Comparison of ENCODE assay signal across 15 cellular contexts in the genomic region with DNA sequence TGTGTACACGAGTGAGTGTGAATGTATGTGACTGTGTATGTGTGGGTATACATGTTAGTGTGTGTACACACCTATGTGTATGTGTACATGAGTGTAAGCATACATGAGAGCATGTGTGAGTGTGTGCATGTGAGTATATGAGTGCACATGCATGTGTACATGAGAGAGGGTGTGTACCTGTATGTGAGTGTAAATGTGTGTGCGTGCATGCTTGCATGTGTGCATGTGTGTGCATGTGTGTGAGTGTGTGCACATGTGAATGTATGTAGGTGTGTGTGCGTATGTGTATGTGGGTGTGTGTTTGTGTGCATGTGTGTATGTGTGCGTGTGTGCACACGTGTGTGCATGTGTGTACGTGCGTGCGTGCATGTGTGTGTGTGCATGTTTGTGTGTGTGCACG.
DNase-seq lines count a peak whose midpoint lies in the region; ATAC-seq, FAIRE-seq and TF ChIP-seq lines count a peak whose summit lies in the region.
"Had no signal": no experiment of that assay in that cellular context is flagged by ENCODE, and none has a peak within 500 bp of the region (broad histone marks: within the 10 kb centered on the region; RNA-seq: fewer than 3 reads in every experiment).

No MANE protein-coding gene starts in this region.

- H3F3A ChIP-seq in neural progenitor cell (ENCODE audit: low read depth), result peaks cover 2% of the 10 kb centered on the region

- H3K4me3 Mint-ChIP-seq in chondrocyte (ENCODE audit: unreplicated experiment) (no peak overlapping the region), neural progenitor cell (peak overlapping the region; percentile 39)
- no peak overlapping the region for H3K4me3 Mint-ChIP-seq in activated CD8-positive, alpha-beta T cell treated with anti-CD3 and anti-CD28 coated beads, Interleukin-2, amount 10 ng/mL, durations not matched to agents 7 days and 5 days
- H3K4me3 Mint-ChIP-seq: CD4-positive, alpha-beta memory T cell had no signal

- H3K4me1 ChIP-seq in neural progenitor cell, result peaks cover 2% of the 10 kb centered on the region
- H3K4me1 ChIP-seq: A549, BE2C had no signal

- CTCF ChIA-PET in activated CD8-positive, alpha-beta T cell treated with anti-CD3 and anti-CD28 coated beads, Interleukin-2, amount 10 ng/mL, durations not matched to agents 7 days and 5 days (lab: Charles Lee), result no interaction called here

- H3K36me3 Mint-ChIP-seq in chondrocyte (ENCODE audit: low read depth) (peaks cover 2% of the 10 kb centered on the region), neural progenitor cell (no peaks in the 10 kb centered on the region)
- no peaks in the 10 kb centered on the region for H3K36me3 Mint-ChIP-seq in activated CD8-positive, alpha-beta T cell treated with anti-CD3 and anti-CD28 coated beads, Interleukin-2, amount 10 ng/mL, durations not matched to agents 7 days and 5 days (ENCODE audit: low read depth)
- H3K36me3 Mint-ChIP-seq: CD4-positive, alpha-beta memory T cell had no signal

- no peak overlapping the region for H3K4me3 ChIP-seq in neural progenitor cell
- H3K4me3 ChIP-seq: A549 had no signal

- no peak for DNase-seq in HTR-8/SVneo (ENCODE audit: insufficient read length, low spot score)
- DNase-seq in chondrocyte (ENCODE audit: low spot score), result peak; percentile 24
- no peak for DNase-seq in neural progenitor cell (ENCODE audit: low spot score)
- DNase-seq in activated naive CD4-positive, alpha-beta T cell treated with Interleukin-2 at 50 U/mL for 16 hours, result no peak
- DNase-seq in activated CD8-positive, alpha-beta T cell treated with anti-CD3 and anti-CD28 coated beads, Interleukin-2, amount 10 ng/mL, durations not matched to agents 7 days and 5 days, result no peak
- DNase-seq: BE2C; CD4-positive, alpha-beta memory T cell; DMS153; DMS79 treated with DMSO at 0.1 percent for 48 hours; EL had no signal

- H3K79me2 ChIP-seq in neural progenitor cell (ENCODE audit: low read depth), result no peaks in the 10 kb centered on the region

- FAIRE-seq in HTR-8/SVneo (lab: Jason Lieb, UNC), result peak; percentile 100
- FAIRE-seq: A549, G401.6, H54 had no signal

- H4K20me1 ChIP-seq in neural progenitor cell (ENCODE audit: low read depth), result no peaks in the 10 kb centered on the region

- H3K4me1 Mint-ChIP-seq in chondrocyte (ENCODE audit: low read depth), result peaks cover 9% of the 10 kb centered on the region
- H3K4me1 Mint-ChIP-seq in neural progenitor cell, result no peaks in the 10 kb centered on the region
- H3K4me1 Mint-ChIP-seq in activated CD8-positive, alpha-beta T cell treated with anti-CD3 and anti-CD28 coated beads, Interleukin-2, amount 10 ng/mL, durations not matched to agents 7 days and 5 days (ENCODE audit: low read depth), result no peaks in the 10 kb centered on the region

- no peak overlapping the region for H3K27ac ChIP-seq in neural progenitor cell
- H3K27ac ChIP-seq: A549, C4-2B had no signal

- no peaks in the 10 kb centered on the region for H3K27me3 ChIP-seq in neural progenitor cell
- H3K27me3 ChIP-seq: BE2C had no signal

- H3K36me3 ChIP-seq in neural progenitor cell, result no peaks in the 10 kb centered on the region
- H3K36me3 ChIP-seq: BE2C had no signal

- H3K9ac ChIP-seq in neural progenitor cell, result no peak overlapping the region

- H3K27me3 Mint-ChIP-seq in chondrocyte (ENCODE audit: low read depth) (peaks cover 7% of the 10 kb centered on the region), neural progenitor cell (ENCODE audit: insufficient read depth, low read depth) (peaks cover 21% of the 10 kb centered on the region)
- H3K27me3 Mint-ChIP-seq in activated CD8-positive, alpha-beta T cell treated with anti-CD3 and anti-CD28 coated beads, Interleukin-2, amount 10 ng/mL, durations not matched to agents 7 days and 5 days (ENCODE audit: low read depth), result no peaks in the 10 kb centered on the region

- TF ChIP-seq CTCF in chondrocyte (IDR thresholded peaks at IDR 0.05) (no peak), neural progenitor cell (IDR thresholded peaks at IDR 0.05) (no peak)

- no peak for ATAC-seq in HG02642 (IDR thresholded peaks at IDR 0.05; ENCODE audit: poor library complexity, unreplicated experiment)
- no peak for ATAC-seq in activated CD8-positive, alpha-beta T cell treated with anti-CD3 and anti-CD28 coated beads, Interleukin-2, amount 10 ng/mL, durations not matched to agents 7 days and 5 days
- ATAC-seq: A549 had no signal

- no peak overlapping the region for H2AFZ ChIP-seq in neural progenitor cell (replicated peaks)

- POLR2A ChIA-PET in activated CD8-positive, alpha-beta T cell treated with anti-CD3 and anti-CD28 coated beads, Interleukin-2, amount 10 ng/mL, durations not matched to agents 7 days and 5 days (lab: Charles Lee), result no interaction called here

- H3K9me3 Mint-ChIP-seq in chondrocyte (ENCODE audit: low read depth), result peaks cover 10% of the 10 kb centered on the region
- peaks cover 13% of the 10 kb centered on the region for H3K9me3 Mint-ChIP-seq in neural progenitor cell
- peaks cover 9% of the 10 kb centered on the region for H3K9me3 Mint-ChIP-seq in activated CD8-positive, alpha-beta T cell treated with anti-CD3 and anti-CD28 coated beads, Interleukin-2, amount 10 ng/mL, durations not matched to agents 7 days and 5 days (ENCODE audit: insufficient read depth)

- H3K4me2 ChIP-seq in neural progenitor cell, result no peak overlapping the region
- H3K4me2 ChIP-seq: A549 had no signal

- H3K27ac Mint-ChIP-seq in chondrocyte (ENCODE audit: unreplicated experiment) (no peak overlapping the region), neural progenitor cell (no peak overlapping the region)
- no peak overlapping the region for H3K27ac Mint-ChIP-seq in activated CD8-positive, alpha-beta T cell treated with anti-CD3 and anti-CD28 coated beads, Interleukin-2, amount 10 ng/mL, durations not matched to agents 7 days and 5 days

- no peaks in the 10 kb centered on the region for H3K9me3 ChIP-seq in neural progenitor cell (ENCODE audit: low read depth)
- H3K9me3 ChIP-seq: BE2C had no signal
